In the genomic region with DNA sequence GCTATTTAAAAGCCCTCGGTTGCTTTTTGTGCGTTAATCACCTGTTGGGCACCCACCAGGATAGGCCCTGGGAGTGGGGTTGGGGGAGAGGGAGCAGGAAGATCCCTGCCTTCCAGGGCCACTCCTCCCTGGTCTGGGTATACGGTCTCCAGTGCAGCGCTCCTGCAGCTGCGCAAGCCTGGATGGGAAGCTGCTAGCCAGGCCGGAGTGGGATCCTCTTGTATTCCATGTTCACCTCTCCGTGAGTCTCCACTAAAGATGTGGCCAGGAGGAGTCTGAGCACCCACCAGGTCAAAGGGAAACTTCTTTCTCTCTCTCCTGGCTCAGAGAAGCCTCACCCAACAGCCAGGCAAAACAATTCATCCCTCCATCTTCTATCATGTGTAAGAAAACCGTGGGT, we compare ENCODE assay signal across 16 cellular contexts.
"Had no signal": no experiment of that assay in that cellular context is flagged by ENCODE, and none has a peak within 500 bp of the region (broad histone marks: within the 10 kb centered on the region; RNA-seq: fewer than 3 reads in every experiment).

No MANE protein-coding gene starts in this region.

- H3K4me3 ChIP-seq: coronary artery, heart left ventricle, lower lobe of right lung, right atrium auricular region, tibial artery, upper lobe of right lung had no signal

- H3K36me3 ChIP-seq: heart left ventricle, lower lobe of right lung, right atrium auricular region, tibial artery, upper lobe of right lung had no signal

- ATAC-seq: heart left ventricle; lower lobe of right lung; natural killer cell treated with Interleukin-12 subunit alpha and Interleukin-12 subunit beta and Interleukin-15 and Interleukin-18, amount 100 ng/mL, for 72 hours; upper lobe of right lung had no signal

- DNase-seq: central memory CD4-positive, alpha-beta T cell; effector CD4-positive, alpha-beta T cell; endodermal cell; heart left ventricle; hippocampal formation; kidney glomerular epithelial cell; lower lobe of right lung; midbrain; small intestine; stimulated activated CD4-positive, alpha-beta T cell treated with anti-CD3 and anti-CD28 coated beads, Interleukin-12 subunit alpha, Interleukin-12 subunit beta, amount 100 ng/mL, for 4 hours; stimulated activated naive CD4-positive, alpha-beta T cell treated with Interleukin-2 at 50 U/mL for 16 hours; tibial artery; upper lobe of right lung had no signal

- H3K9me3 ChIP-seq: heart left ventricle, lower lobe of right lung, right atrium auricular region, tibial artery, upper lobe of right lung had no signal

- H3K4me1 ChIP-seq: lower lobe of right lung, right atrium auricular region, tibial artery had no signal

- H3K27ac ChIP-seq: coronary artery, heart left ventricle, lower lobe of right lung, right atrium auricular region, tibial artery, upper lobe of right lung had no signal

- H3K27me3 ChIP-seq: heart left ventricle, right atrium auricular region, tibial artery, upper lobe of right lung had no signal
